Comparison of ENCODE assay signal across 10 cellular contexts in the genomic region with DNA sequence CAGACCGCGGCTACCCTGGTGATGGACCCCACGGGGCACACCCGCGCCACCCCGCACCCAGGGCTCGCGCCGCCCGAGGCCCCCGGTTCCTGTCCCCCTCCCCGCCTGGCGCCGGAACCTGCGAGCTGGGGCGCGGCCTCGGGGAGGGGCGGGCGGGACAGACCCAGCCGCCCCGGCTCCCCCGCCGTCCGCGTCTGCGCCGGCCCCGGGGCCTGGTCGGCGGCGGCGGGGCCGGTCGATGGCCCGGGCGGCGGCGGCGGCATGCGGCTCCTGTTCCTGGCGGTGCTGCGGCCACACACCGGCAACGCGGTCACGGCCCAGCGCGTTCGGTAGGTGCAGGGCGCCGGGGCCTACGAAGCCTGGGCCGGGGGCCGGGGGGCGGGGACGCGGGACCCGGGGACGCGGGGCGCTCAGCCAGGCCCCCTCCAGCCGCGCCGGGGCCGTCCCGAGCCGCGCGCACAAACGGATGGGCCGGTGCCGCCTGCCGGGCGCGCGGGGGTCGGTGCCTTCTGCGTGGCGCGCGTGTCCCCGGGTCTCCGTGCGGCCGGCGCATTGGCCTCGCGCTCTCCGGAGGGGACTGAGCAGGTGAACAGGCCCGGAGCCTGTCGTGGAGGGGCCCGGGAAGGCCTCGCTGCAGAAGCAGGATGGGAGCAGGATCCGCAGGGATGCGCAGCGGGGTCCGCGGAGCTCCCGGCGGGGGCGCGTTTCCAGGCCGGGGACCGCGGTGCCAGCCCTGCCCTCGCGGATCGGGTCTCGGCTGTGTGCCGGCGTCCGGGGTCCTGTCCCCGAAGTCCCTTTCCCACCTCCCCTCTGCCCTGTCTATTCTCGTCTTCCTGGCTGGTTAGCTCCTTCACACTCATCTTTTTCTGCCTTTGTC. TPM values are rescaled to one million over a fixed set of nuclear protein-coding genes. Genes with fewer than 3 reads are reported as not detected.
DNase-seq lines count a peak whose midpoint lies in the region; ATAC-seq and TF ChIP-seq lines count a peak whose summit lies in the region.
"Had no signal": no experiment of that assay in that cellular context is flagged by ENCODE, and none has a peak within 500 bp of the region (broad histone marks: within the 10 kb centered on the region; RNA-seq: fewer than 3 reads in every experiment).

GLT1D1 (plus strand) TSS at position 158 of the 877 bp plus-strand sequence; CDS start at position 262, 104 bp downstream.

- H3K4me3 Mint-ChIP-seq in effector memory CD8-positive, alpha-beta T cell = peak within 1 kb of the TSS; percentile 48 to 62

- peak within 1 kb of the TSS; percentile 77 for H3K4me3 ChIP-seq in GM12865 (ENCODE audit: low read depth, low read length)

- H3K4me1 Mint-ChIP-seq in effector memory CD8-positive, alpha-beta T cell (ENCODE audit: low read depth in 2 of 2) = no peaks in the 10 kb centered on the region

- H3K9me3 Mint-ChIP-seq in effector memory CD8-positive, alpha-beta T cell = no peaks in the 10 kb centered on the region

- H3K36me3 Mint-ChIP-seq in effector memory CD8-positive, alpha-beta T cell (ENCODE audit: insufficient read depth) = no peaks in the 10 kb centered on the region

- no peak for TF ChIP-seq CTCF in GM12865 (IDR thresholded peaks at IDR 0.05; ENCODE audit: insufficient read depth, low read depth, low read length, missing control alignments)

- H3K27ac Mint-ChIP-seq in effector memory CD8-positive, alpha-beta T cell = no peak within 1 kb of the TSS

- H3K27me3 Mint-ChIP-seq in effector memory CD8-positive, alpha-beta T cell = peaks cover 12 to 54% of the 10 kb centered on the region in 2 donors

- DNase-seq in GM12865 (ENCODE audit: low read depth) = peak; percentile 29
- no peak for DNase-seq in effector memory CD8-positive, alpha-beta T cell
- DNase-seq in occipital lobe (lab: John Stamatoyannopoulos, UW) = peak; percentile 24
- DNase-seq in NCI-H774 (lab: John Stamatoyannopoulos, UW) = no peak
- DNase-seq in NOMO-1 treated with DMSO at 0.1 percent for 48 hours (lab: John Stamatoyannopoulos, UW; ENCODE audit: unreplicated experiment) = no peak
- DNase-seq in NCI-H82 treated with DMSO at 0.1 percent for 48 hours (lab: John Stamatoyannopoulos, UW; ENCODE audit: unreplicated experiment) = no peak
- DNase-seq: cerebellar nuclear complex had no signal

- ATAC-seq in HG02642 (IDR thresholded peaks at IDR 0.05; ENCODE audit: poor library complexity, unreplicated experiment) (peak; percentile 38), HG03439 (IDR thresholded peaks at IDR 0.05; ENCODE audit: unreplicated experiment) (no peak)
- ATAC-seq in effector memory CD8-positive, alpha-beta T cell (replicated peaks) = peak; percentile 29

RNA-seq across cellular contexts. Expression of gene GLT1D1, which starts in this region (rescaled TPM):
- 8.9 TPM for total RNA-seq in occipital lobe
- total RNA-seq: myocyte had no signal

Comparison
In these comparisons a context has a peak if more than half of its experiments do, and no peak if none do; other contexts are left out.
1. DNase-seq: peak in GM12865 (single experiment) and occipital lobe (single experiment); none in effector memory CD8-positive, alpha-beta T cell (0 of 3), NCI-H774 (single experiment), NOMO-1 treated with DMSO at 0.1 percent for 48 hours (single experiment) and NCI-H82 treated with DMSO at 0.1 percent for 48 hours (single experiment).